In the genomic region with DNA sequence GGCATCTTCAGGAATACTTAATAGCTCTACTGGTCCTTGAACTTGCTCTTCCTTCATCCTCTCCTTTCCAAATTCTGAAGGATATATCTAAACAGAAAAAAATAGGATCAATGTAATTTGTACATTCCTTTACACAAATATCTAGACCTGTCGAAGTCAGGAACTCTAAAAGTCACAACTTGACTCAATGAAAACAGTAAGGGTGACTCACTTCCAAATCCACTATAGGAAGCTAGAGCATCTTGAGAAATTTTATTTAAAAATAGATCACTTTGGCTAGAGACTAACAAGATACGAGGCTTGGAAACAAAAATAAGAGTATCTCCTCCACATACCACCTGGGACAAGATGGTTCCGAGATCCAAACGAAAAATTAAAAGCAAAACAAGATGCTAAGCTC, we compare ENCODE assay signal across 16 cellular contexts.
"Had no signal": no experiment of that assay in that cellular context is flagged by ENCODE, and none has a peak within 500 bp of the region (broad histone marks: within the 10 kb centered on the region; RNA-seq: fewer than 3 reads in every experiment).

No MANE protein-coding gene starts in this region.

- H3K27ac Mint-ChIP-seq: activated CD8-positive, alpha-beta T cell treated with anti-CD3 and anti-CD28 coated beads, Interleukin-2, amount 10 ng/mL, durations not matched to agents 7 days and 5 days; activated naive CD8-positive, alpha-beta T cell treated with anti-CD3 and anti-CD28 coated beads, Interleukin-2, amount 50 U/mL, for 24 hours; mesothelial cell of epicardium had no signal

- H3K79me2 ChIP-seq: hepatocyte had no signal

- H3K4me3 ChIP-seq: hepatocyte, pancreas, tibial artery, vagina had no signal

- H3K4me3 Mint-ChIP-seq: activated CD8-positive, alpha-beta T cell treated with anti-CD3 and anti-CD28 coated beads, Interleukin-2, amount 10 ng/mL, durations not matched to agents 7 days and 5 days; activated naive CD8-positive, alpha-beta T cell treated with anti-CD3 and anti-CD28 coated beads, Interleukin-2, amount 50 U/mL, for 24 hours; mesothelial cell of epicardium; neural crest cell had no signal

- H3K4me1 Mint-ChIP-seq: neural crest cell had no signal

- H3K9me3 ChIP-seq: pancreas, tibial artery, vagina had no signal

- H3K27me3 Mint-ChIP-seq: activated naive CD8-positive, alpha-beta T cell treated with anti-CD3 and anti-CD28 coated beads, Interleukin-2, amount 50 U/mL, for 24 hours had no signal

- DNase-seq: activated CD8-positive, alpha-beta memory T cell treated with anti-CD3 and anti-CD28 coated beads, Interleukin-2, amount 50 U/mL, for 48 hours; activated CD8-positive, alpha-beta T cell treated with anti-CD3 and anti-CD28 coated beads, Interleukin-2, amount 10 ng/mL, durations not matched to agents 7 days and 5 days; activated naive CD4-positive, alpha-beta T cell treated with Interleukin-2 at 50 U/mL for 16 hours; activated naive CD8-positive, alpha-beta T cell treated with anti-CD3 and anti-CD28 coated beads, Interleukin-2, amount 50 U/mL, for 24 hours; cortex of kidney; effector memory CD4-positive, alpha-beta T cell; pancreas; stimulated activated CD4-positive, alpha-beta T cell treated with anti-CD3 and anti-CD28 coated beads, Interleukin-15, amount 100 ng/mL, for 24 hours; stimulated activated CD4-positive, alpha-beta T cell treated with anti-CD3 and anti-CD28 coated beads, Interleukin-4, amount 100 ng/mL, for 24 hours; tibial artery had no signal

- H3K4me2 ChIP-seq: hepatocyte had no signal

- H2AFZ ChIP-seq: hepatocyte had no signal

- H3K9me3 Mint-ChIP-seq: activated naive CD8-positive, alpha-beta T cell treated with anti-CD3 and anti-CD28 coated beads, Interleukin-2, amount 50 U/mL, for 24 hours; neural crest cell had no signal

- ATAC-seq: activated CD8-positive, alpha-beta T cell treated with anti-CD3 and anti-CD28 coated beads, Interleukin-2, amount 10 ng/mL, durations not matched to agents 7 days and 5 days; activated naive CD8-positive, alpha-beta T cell treated with anti-CD3 and anti-CD28 coated beads, Interleukin-2, amount 50 U/mL, for 24 hours had no signal

- H3K27ac ChIP-seq: epithelial cell of prostate, hepatocyte, pancreas, vagina, VCaP had no signal

- H3K27me3 ChIP-seq: hepatocyte, pancreas, tibial artery, vagina had no signal

- H3K4me1 ChIP-seq: pancreas, tibial artery, vagina had no signal
